In the genomic region with DNA sequence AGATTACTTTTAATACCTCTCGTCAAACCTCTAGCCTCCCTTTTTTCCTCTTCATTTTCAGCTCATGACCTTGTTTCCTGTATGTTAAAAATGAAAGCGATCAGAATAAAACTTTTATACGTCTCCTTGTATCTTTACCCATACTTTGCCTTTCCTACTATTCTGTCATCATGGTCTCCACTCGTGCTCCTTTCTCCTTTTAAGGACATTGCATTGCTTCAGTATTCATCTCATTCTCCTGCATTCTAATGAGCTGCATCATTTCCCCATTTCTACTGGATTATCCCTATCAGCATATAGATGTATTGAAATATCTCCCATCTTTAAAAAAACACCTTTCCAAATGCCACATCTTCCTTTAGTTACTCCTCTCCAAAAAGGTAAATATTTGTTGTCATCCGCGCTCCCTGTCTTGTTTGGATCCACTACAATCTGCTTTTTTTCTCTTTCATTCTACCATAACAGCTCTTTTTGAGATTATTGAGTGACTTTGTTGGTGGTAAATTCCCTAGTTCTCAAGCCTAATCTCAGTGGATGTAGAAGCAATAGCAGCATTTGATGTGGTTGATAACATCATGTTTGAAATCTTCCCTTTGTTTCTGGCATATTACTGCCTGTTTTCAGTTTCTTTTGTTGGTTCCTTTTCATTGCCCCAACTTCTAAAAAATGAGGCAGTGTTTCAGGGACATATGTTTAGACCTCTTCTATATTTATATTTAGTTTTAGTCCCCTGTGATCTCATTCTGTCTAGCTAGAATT, we compare ENCODE assay signal across 11 cellular contexts. TPM values are rescaled to one million over a fixed set of nuclear protein-coding genes. Genes with fewer than 3 reads are reported as not detected.
DNase-seq lines count a peak whose midpoint lies in the region; ATAC-seq and TF ChIP-seq lines count a peak whose summit lies in the region.
"Had no signal": no experiment of that assay in that cellular context is flagged by ENCODE, and none has a peak within 500 bp of the region (broad histone marks: within the 10 kb centered on the region; RNA-seq: fewer than 3 reads in every experiment).

No MANE protein-coding gene starts in this region.

- H3K36me3 ChIP-seq in Peyer's patch, result no peaks in the 10 kb centered on the region
- H3K36me3 ChIP-seq: right atrium auricular region had no signal

- peak overlapping the region; percentile 52 to 96 (median 87) for H3K27ac Mint-ChIP-seq in naive B cell

- peak overlapping the region; percentile 13 to 70 (median 38) for H3K27ac ChIP-seq in Peyer's patch
- H3K27ac ChIP-seq: coronary artery, HL-60, right atrium auricular region had no signal

- no peak for TF ChIP-seq CTCF in Peyer's patch (IDR thresholded peaks at IDR 0.05)

- DNase-seq in ELR (ENCODE audit: low read depth), result peak; percentile 27
- DNase-seq in Peyer's patch, result no peak
- DNase-seq in naive B cell, result no peak
- DNase-seq in NCI-H187 treated with DMSO at 0.1 percent for 48 hours (lab: John Stamatoyannopoulos, UW), result no peak
- DNase-seq in NCI-H226, result no peak
- no peak for DNase-seq in RPMI8226
- DNase-seq in NCI-H2196 (lab: John Stamatoyannopoulos, UW; ENCODE audit: unreplicated experiment), result no peak

- peak overlapping the region in 1 of 4 donors; percentile 16 for H3K4me3 ChIP-seq in Peyer's patch
- H3K4me3 ChIP-seq: coronary artery, right atrium auricular region had no signal

- peaks cover 0 to 7% of the 10 kb centered on the region in 2 donors for H3K36me3 Mint-ChIP-seq in naive B cell

- no peaks in the 10 kb centered on the region for H3K27me3 Mint-ChIP-seq in naive B cell

- TF ChIP-seq POLR2A in Peyer's patch (IDR thresholded peaks at IDR 0.05), result no peak

- no peaks in the 10 kb centered on the region for H3K27me3 ChIP-seq in Peyer's patch
- H3K27me3 ChIP-seq: right atrium auricular region had no signal

- no peaks in the 10 kb centered on the region for H3K9me3 ChIP-seq in Peyer's patch
- H3K9me3 ChIP-seq: right atrium auricular region had no signal

- H3K4me1 Mint-ChIP-seq in naive B cell, result peaks cover 47 to 91% (median 73%) of the 10 kb centered on the region in 3 donors

- peaks cover 0 to 34% (median 13%) of the 10 kb centered on the region in 4 donors for H3K4me1 ChIP-seq in Peyer's patch
- H3K4me1 ChIP-seq: right atrium auricular region had no signal

- ATAC-seq in GM21390 (IDR thresholded peaks at IDR 0.05; ENCODE audit: unreplicated experiment), result peak; percentile 27
- peak; percentile 45 to 59 for ATAC-seq in naive B cell (ENCODE audit: low read depth in 2 of 2)

- no peaks in the 10 kb centered on the region for H3K9me3 Mint-ChIP-seq in naive B cell

- H3K4me3 Mint-ChIP-seq in naive B cell, result peak overlapping the region; percentile 56 to 83 (median 73)

RNA-seq across cellular contexts. Expression of a gene that starts 8.7 kb away (rescaled TPM):
- 100 to 1,000 TPM in 2 of 4 donors, 10 to 100 TPM in 2; 49.9 to 125 (median 91.4) TPM for total RNA-seq in Peyer's patch
- polyA plus RNA-seq in naive B cell (ENCODE audit: low read depth in 6 of 6), result 100 to 1,000 TPM; 168 to 314 (median 243) TPM
